17 cellular contexts compared by ENCODE assay signal in the genomic region with DNA sequence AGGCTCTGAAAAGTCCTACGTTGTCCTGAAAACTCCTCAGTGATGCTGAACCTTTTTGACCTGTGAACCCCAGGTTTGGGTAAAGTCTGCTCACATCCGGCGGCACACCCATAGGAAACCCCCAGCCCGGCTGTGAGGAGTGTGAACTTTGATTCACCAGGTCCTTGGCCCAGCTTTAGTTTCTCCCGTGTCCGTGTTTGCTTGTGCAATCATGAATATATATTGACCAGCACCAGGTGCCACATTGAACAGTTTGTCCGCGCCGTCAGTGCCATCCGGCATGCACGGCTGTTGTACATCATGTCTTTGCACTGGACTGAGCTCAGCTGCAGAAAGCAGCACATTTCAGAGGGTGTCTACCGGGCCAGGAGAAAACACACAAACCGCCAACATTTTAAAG. TPM values are rescaled to one million over a fixed set of nuclear protein-coding genes. Genes with fewer than 3 reads are reported as not detected.
DNase-seq lines count a peak whose midpoint lies in the region; ATAC-seq and TF ChIP-seq lines count a peak whose summit lies in the region.
"Had no signal": no experiment of that assay in that cellular context is flagged by ENCODE, and none has a peak within 500 bp of the region (broad histone marks: within the 10 kb centered on the region; RNA-seq: fewer than 3 reads in every experiment).

No MANE protein-coding gene starts in this region.

- H3K9me3 ChIP-seq in left ventricle myocardium inferior (replicated peaks) (no peaks in the 10 kb centered on the region), gastroesophageal sphincter (no peaks in the 10 kb centered on the region), osteoblast (ENCODE audit: low read depth, low read length) (no peaks in the 10 kb centered on the region), uterus (no peaks in the 10 kb centered on the region), Peyer's patch (no peaks in the 10 kb centered on the region), tibial artery (no peaks in the 10 kb centered on the region)

- H3K27ac ChIP-seq in left ventricle myocardium inferior (replicated peaks) (peak overlapping the region; percentile 100), gastroesophageal sphincter (peak overlapping the region; percentile 19 to 100 (median 98)), osteoblast (ENCODE audit: low read depth, low read length) (no peak overlapping the region), uterus (peak overlapping the region; percentile 30 to 39), Peyer's patch (peak overlapping the region in 1 of 4 donors; percentile 12), tibial artery (peak overlapping the region in 1 of 2 donors; percentile 27)
- H3K27ac ChIP-seq: 22Rv1, C4-2B, GM23248 had no signal

- no peak for TF ChIP-seq EP300 in gastroesophageal sphincter (IDR thresholded peaks at IDR 0.05)

- peak overlapping the region in 1 of 2 donors; percentile 80 for H3K27ac Mint-ChIP-seq in stimulated activated naive CD8-positive, alpha-beta T cell treated with anti-CD3 and anti-CD28 coated beads, Interleukin-15, amount 100 ng/mL, for 72 hours

- no peak for DNase-seq in left ventricle myocardium inferior
- DNase-seq in Right ventricle myocardium inferior (ENCODE audit: missing footprints) = no peak
- peak; percentile 42 for DNase-seq in osteoblast (ENCODE audit: insufficient read length, low spot score, missing footprints)
- no peak for DNase-seq in uterus
- DNase-seq in stimulated activated naive CD8-positive, alpha-beta T cell treated with anti-CD3 and anti-CD28 coated beads, Interleukin-15, amount 100 ng/mL, for 72 hours = no peak
- no peak for DNase-seq in Peyer's patch
- DNase-seq in tibial artery = no peak
- DNase-seq: COR-L47, DMS153, GM23248, MV-4-11, NCI-H1436, NCI-H2029 treated with DMSO at 0.1 percent for 48 hours, NCI-H510A treated with DMSO at 0.1 percent for 48 hours had no signal

- H3K4me1 ChIP-seq in left ventricle myocardium inferior = peaks cover 43% of the 10 kb centered on the region
- H3K4me1 ChIP-seq in gastroesophageal sphincter = peaks cover 0 to 94% (median 33%) of the 10 kb centered on the region in 3 donors
- H3K4me1 ChIP-seq in osteoblast (ENCODE audit: insufficient read depth, low read length) = no peaks in the 10 kb centered on the region
- H3K4me1 ChIP-seq in uterus = peaks cover 0 to 13% of the 10 kb centered on the region in 2 donors
- peaks cover 0 to 6% (median 0%) of the 10 kb centered on the region in 4 donors for H3K4me1 ChIP-seq in Peyer's patch
- H3K4me1 ChIP-seq in tibial artery = peaks cover 0 to 52% (median 36%) of the 10 kb centered on the region in 4 donors

- no peaks in the 10 kb centered on the region for H3K27me3 Mint-ChIP-seq in stimulated activated naive CD8-positive, alpha-beta T cell treated with anti-CD3 and anti-CD28 coated beads, Interleukin-15, amount 100 ng/mL, for 72 hours

- no peak overlapping the region for H3K4me3 Mint-ChIP-seq in stimulated activated naive CD8-positive, alpha-beta T cell treated with anti-CD3 and anti-CD28 coated beads, Interleukin-15, amount 100 ng/mL, for 72 hours

- H4K20me1 ChIP-seq in osteoblast (ENCODE audit: insufficient read depth, low read length) = peaks cover 23% of the 10 kb centered on the region

- intact Hi-C loops in left ventricle myocardium inferior (cut with micrococcal nuclease) (no loop called here), Right ventricle myocardium inferior (cut with DNase I) (no loop called here), uterus (cut with DNase I; ENCODE audit: low total_unique reads) (no loop called here), tibial artery (cut with DNase I; ENCODE audit: low total_unique reads) (no loop called here)

- H3K36me3 ChIP-seq in left ventricle myocardium inferior = no peaks in the 10 kb centered on the region
- H3K36me3 ChIP-seq in gastroesophageal sphincter = peaks cover 0 to 38% of the 10 kb centered on the region in 2 donors
- peaks cover 31% of the 10 kb centered on the region for H3K36me3 ChIP-seq in osteoblast (ENCODE audit: insufficient read depth, low read length)
- H3K36me3 ChIP-seq in uterus = no peaks in the 10 kb centered on the region
- no peaks in the 10 kb centered on the region for H3K36me3 ChIP-seq in Peyer's patch
- peaks cover 0 to 38% (median 0%) of the 10 kb centered on the region in 3 donors for H3K36me3 ChIP-seq in tibial artery

- H3K4me2 ChIP-seq in osteoblast (ENCODE audit: insufficient read depth, low read length) = no peak overlapping the region

- WGBS in gastroesophageal sphincter (ENCODE audit: low coverage in 1 of 2), 2 donors = 50 to 69% methylated on average over 2 to 10 of the region's 13 CpGs

- no peak for TF ChIP-seq POLR2A in gastroesophageal sphincter (IDR thresholded peaks at IDR 0.05)
- TF ChIP-seq POLR2A in uterus (IDR thresholded peaks at IDR 0.05) = no peak
- TF ChIP-seq POLR2A in Peyer's patch (IDR thresholded peaks at IDR 0.05) = no peak

- H3K9me3 Mint-ChIP-seq in stimulated activated naive CD8-positive, alpha-beta T cell treated with anti-CD3 and anti-CD28 coated beads, Interleukin-15, amount 100 ng/mL, for 72 hours = no peaks in the 10 kb centered on the region

- H3K4me1 Mint-ChIP-seq in stimulated activated naive CD8-positive, alpha-beta T cell treated with anti-CD3 and anti-CD28 coated beads, Interleukin-15, amount 100 ng/mL, for 72 hours = no peaks in the 10 kb centered on the region

- peaks cover 87% of the 10 kb centered on the region for H3K79me2 ChIP-seq in osteoblast (ENCODE audit: insufficient read depth, low read length)

- TF ChIP-seq CTCF in left ventricle myocardium inferior (IDR thresholded peaks at IDR 0.05; ENCODE audit: borderline replicate concordance) = no peak
- no peak for TF ChIP-seq CTCF in gastroesophageal sphincter (IDR thresholded peaks at IDR 0.05)
- no peak for TF ChIP-seq CTCF in osteoblast (IDR thresholded peaks at IDR 0.05; ENCODE audit: extremely low read depth, low read depth, low read length)
- TF ChIP-seq CTCF in uterus (IDR thresholded peaks at IDR 0.05) = no peak
- no peak for TF ChIP-seq CTCF in Peyer's patch (IDR thresholded peaks at IDR 0.05)
- TF ChIP-seq CTCF in tibial artery (IDR thresholded peaks at IDR 0.05) = no peak

- no peak overlapping the region for H3K4me3 ChIP-seq in left ventricle myocardium inferior
- no peak overlapping the region for H3K4me3 ChIP-seq in gastroesophageal sphincter
- no peak overlapping the region for H3K4me3 ChIP-seq in osteoblast (ENCODE audit: insufficient read depth, low read length)
- no peak overlapping the region for H3K4me3 ChIP-seq in uterus
- H3K4me3 ChIP-seq in Peyer's patch = no peak overlapping the region
- no peak overlapping the region for H3K4me3 ChIP-seq in tibial artery
- H3K4me3 ChIP-seq: GM23248 had no signal

- H3K27me3 ChIP-seq in left ventricle myocardium inferior (ENCODE audit: low read depth) = no peaks in the 10 kb centered on the region
- no peaks in the 10 kb centered on the region for H3K27me3 ChIP-seq in gastroesophageal sphincter
- no peaks in the 10 kb centered on the region for H3K27me3 ChIP-seq in osteoblast (ENCODE audit: insufficient read depth, low read length)
- H3K27me3 ChIP-seq in uterus = no peaks in the 10 kb centered on the region
- no peaks in the 10 kb centered on the region for H3K27me3 ChIP-seq in Peyer's patch
- H3K27me3 ChIP-seq in tibial artery = no peaks in the 10 kb centered on the region

- H2AFZ ChIP-seq in osteoblast (ENCODE audit: low read length) = no peak overlapping the region
- H2AFZ ChIP-seq: GM23248 had no signal

- ATAC-seq in Right ventricle myocardium inferior = no peak
- no peak for ATAC-seq in gastroesophageal sphincter
- no peak for ATAC-seq in stimulated activated naive CD8-positive, alpha-beta T cell treated with anti-CD3 and anti-CD28 coated beads, Interleukin-15, amount 100 ng/mL, for 72 hours

RNA-seq across cellular contexts. Expression of a gene that starts 45.3 kb away (rescaled TPM):
- total RNA-seq in left ventricle myocardium inferior (145 TPM), Right ventricle myocardium inferior (164 TPM), gastroesophageal sphincter (100 to 1,000 TPM; 125 to 285 (median 155) TPM), osteoblast (57.2 and 61.2 TPM in 2 replicates), uterus (100 to 1,000 TPM in 2 of 4 donors, 10 to 100 TPM in 2; 18.5 to 361 (median 82.9) TPM), Peyer's patch (100 to 1,000 TPM in 1 of 4 donors, 10 to 100 TPM in 3; 34.7 to 191 (median 64.9) TPM)
